ENCODE assay signal across 22 cellular contexts in the genomic region with DNA sequence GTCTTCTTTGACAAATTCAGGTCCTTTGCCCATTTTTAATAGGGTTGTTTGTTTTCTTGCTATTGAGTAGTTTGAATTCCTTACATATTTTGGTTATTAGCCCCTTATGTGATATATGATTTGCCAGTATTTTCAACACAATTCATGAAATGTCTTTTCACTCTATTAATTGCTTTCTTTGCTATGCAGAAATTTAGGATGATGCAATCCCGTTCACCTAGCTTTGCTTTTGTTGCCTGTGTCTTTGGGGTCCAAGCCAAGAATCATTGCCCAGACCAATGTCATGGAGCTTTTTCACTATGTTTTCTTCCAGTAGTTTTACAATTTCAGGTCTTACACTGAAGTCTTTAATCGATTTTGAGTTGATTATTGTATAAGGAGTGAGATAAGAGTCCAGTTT.
DNase-seq lines count a peak whose midpoint lies in the region; ATAC-seq, FAIRE-seq and TF ChIP-seq lines count a peak whose summit lies in the region.
"Had no signal": no experiment of that assay in that cellular context is flagged by ENCODE, and none has a peak within 500 bp of the region (broad histone marks: within the 10 kb centered on the region; RNA-seq: fewer than 3 reads in every experiment).

No MANE protein-coding gene starts in this region.

- no peak overlapping the region for H2AFZ ChIP-seq in HepG2 (ENCODE audit: low read length)
- H2AFZ ChIP-seq in K562 (ENCODE audit: low read depth, low read length) = no peak overlapping the region

- no peak overlapping the region for H3K4me2 ChIP-seq in HepG2 (ENCODE audit: low read depth, low read length)
- no peak overlapping the region for H3K4me2 ChIP-seq in K562 (ENCODE audit: insufficient read depth, low read length)
- H3K4me2 ChIP-seq: BLaER1 had no signal

- no peak for TF ChIP-seq EP300 in HepG2 (IDR thresholded peaks at IDR 0.05; ENCODE audit: low read depth in 2 of 2, low read length in 2 of 2)
- no peak for TF ChIP-seq EP300 in HepG2 (CRISPR knock-in tag; IDR thresholded peaks at IDR 0.05; ENCODE audit: borderline replicate concordance)
- TF ChIP-seq EP300 in K562 (IDR thresholded peaks at IDR 0.05; ENCODE audit: low read length) = no peak

- TF ChIP-seq CTCF in HepG2 (CRISPR knock-in tag; IDR thresholded peaks at IDR 0.05) (no peak), right lobe of liver (IDR thresholded peaks at IDR 0.05) (no peak), K562 (IDR thresholded peaks at IDR 0.05 in 2 of 3, conservative IDR thresholded peaks at IDR 0.05 in 1 of 3; ENCODE audit: insufficient read depth in 2 of 3, low read depth in 1 of 3, low read length in 3 of 3) (no peak)

- TF ChIP-seq POLR2A in HepG2 (IDR thresholded peaks at IDR 0.05; ENCODE audit: insufficient read depth in 1 of 2, low read depth in 2 of 2, low read length in 2 of 2) (no peak), right lobe of liver (IDR thresholded peaks at IDR 0.05) (no peak), K562 (conservative IDR thresholded peaks at IDR 0.05) (no peak)

- H3K36me3 ChIP-seq in HepG2 (replicated peaks in 1 of 2; ENCODE audit: control insufficient read depth in 1 of 2, insufficient read depth in 2 of 2, low read length in 2 of 2) = no peaks in the 10 kb centered on the region
- H3K36me3 ChIP-seq in right lobe of liver = no peaks in the 10 kb centered on the region
- H3K36me3 ChIP-seq in K562 (ENCODE audit: control insufficient read depth, insufficient read depth, low read length) = no peaks in the 10 kb centered on the region
- H3K36me3 ChIP-seq: BLaER1 had no signal

- intact Hi-C loops in HepG2 (cut with micrococcal nuclease; ENCODE audit: unreplicated experiment) = no loop called here
- intact Hi-C loops in right lobe of liver (cut with DNase I) = no loop called here
- intact Hi-C loops in K562 (cut with micrococcal nuclease) = no loop called here

- no peaks in the 10 kb centered on the region for H3K36me3 Mint-ChIP-seq in activated naive CD8-positive, alpha-beta T cell treated with anti-CD3 and anti-CD28 coated beads, Interleukin-2, amount 50 U/mL, for 24 hours (ENCODE audit: low read depth)
- H3K36me3 Mint-ChIP-seq: CD4-positive, CD25-positive, alpha-beta regulatory T cell; CD8-positive, alpha-beta T cell had no signal

- WGBS in HepG2 (ENCODE audit: low lambda C conversion rate) = 2% methylated on average over 2 of the region's 2 CpGs
- 42% methylated on average over 2 of the region's 2 CpGs for WGBS in right lobe of liver (ENCODE audit: insufficient coverage, low coverage, low lambda C conversion rate, missing lambda C conversion rate)
- 1% methylated on average over 2 of the region's 2 CpGs for WGBS in K562 (ENCODE audit: insufficient coverage, low coverage, missing lambda C conversion rate)

- no peak for DNase-seq in HepG2 (ENCODE audit: low spot score)
- no peak for DNase-seq in right lobe of liver
- DNase-seq in K562 (ENCODE audit: extremely low read depth in 1 of 4, low spot score in 3 of 4) = no peak
- peak; percentile 4 for DNase-seq in islet precursor cell
- DNase-seq in activated naive CD8-positive, alpha-beta T cell treated with anti-CD3 and anti-CD28 coated beads, Interleukin-2, amount 50 U/mL, for 24 hours = no peak
- DNase-seq: Caco-2; CD4-positive, CD25-positive, alpha-beta regulatory T cell; CD8-positive, alpha-beta T cell; DMS153; DND-41; GOT3; H7; HCEC 1CT had no signal

- H3K9ac ChIP-seq in HepG2 (ENCODE audit: insufficient read depth, low read depth, low read length) (no peak overlapping the region), K562 (ENCODE audit: insufficient read depth in 1 of 2, low read depth in 2 of 2, low read length in 2 of 2) (no peak overlapping the region)
- H3K9ac ChIP-seq: BLaER1 had no signal

- H4K20me1 ChIP-seq in HepG2 (ENCODE audit: insufficient read depth, low read length) (no peaks in the 10 kb centered on the region), K562 (replicated peaks; ENCODE audit: control insufficient read depth, insufficient read depth, low read length) (no peaks in the 10 kb centered on the region)
- H4K20me1 ChIP-seq: BLaER1 had no signal

- ATAC-seq in HepG2 (no peak), right lobe of liver (no peak), K562 (no peak), GM19023 (IDR thresholded peaks at IDR 0.05; ENCODE audit: unreplicated experiment) (no peak)
- ATAC-seq in activated naive CD8-positive, alpha-beta T cell treated with anti-CD3 and anti-CD28 coated beads, Interleukin-2, amount 50 U/mL, for 24 hours = no peak
- ATAC-seq: CD8-positive, alpha-beta T cell had no signal

- H3K27ac Mint-ChIP-seq in activated naive CD8-positive, alpha-beta T cell treated with anti-CD3 and anti-CD28 coated beads, Interleukin-2, amount 50 U/mL, for 24 hours = no peak overlapping the region
- H3K27ac Mint-ChIP-seq: B cell; CD4-positive, CD25-positive, alpha-beta regulatory T cell; CD8-positive, alpha-beta T cell had no signal

- H3K9me3 ChIP-seq in HepG2 (ENCODE audit: low read length) (peaks cover 6% of the 10 kb centered on the region; the same call in 1 of the 2 replicates), right lobe of liver (no peaks in the 10 kb centered on the region), K562 (replicated peaks; ENCODE audit: control insufficient read depth, insufficient read depth, low read depth, low read length) (no peaks in the 10 kb centered on the region)
- H3K9me3 ChIP-seq: BLaER1 had no signal

- BruUV-seq in HepG2 (replicated peaks; lab: Mats Ljungman, UMichigan) (no TSS peak), K562 (replicated peaks; lab: Mats Ljungman, UMichigan) (no TSS peak)

- in situ Hi-C loops in HepG2 (cut with HindIII; ENCODE audit: extremely low pct_ligation_motif_present, low pct_unique_long_range_greater_than_20kb) = no loop called here
- in situ Hi-C loops in K562 (cut with MboI) = no loop called here

- H3K4me3 ChIP-seq in HepG2 (replicated peaks in 1 of 3; ENCODE audit: insufficient read depth in 1 of 3, low read depth in 2 of 3, low read length in 3 of 3) (no peak overlapping the region), right lobe of liver (no peak overlapping the region), K562 (no peak overlapping the region)
- H3K4me3 ChIP-seq: BLaER1 had no signal

- H3K27me3 Mint-ChIP-seq in activated naive CD8-positive, alpha-beta T cell treated with anti-CD3 and anti-CD28 coated beads, Interleukin-2, amount 50 U/mL, for 24 hours = peaks cover 14% of the 10 kb centered on the region

- peaks cover 6% of the 10 kb centered on the region for H3K9me3 Mint-ChIP-seq in activated naive CD8-positive, alpha-beta T cell treated with anti-CD3 and anti-CD28 coated beads, Interleukin-2, amount 50 U/mL, for 24 hours

- H3K4me1 ChIP-seq in HepG2 (ENCODE audit: insufficient read depth, low read length) = peaks cover 21% of the 10 kb centered on the region
- peaks cover 0 to 6% (median 2%) of the 10 kb centered on the region in 4 donors for H3K4me1 ChIP-seq in right lobe of liver
- no peaks in the 10 kb centered on the region for H3K4me1 ChIP-seq in K562 (replicated peaks in 1 of 2; ENCODE audit: control insufficient read depth in 2 of 2, insufficient read depth in 2 of 2, low read length in 2 of 2)
- H3K4me1 ChIP-seq: BLaER1 had no signal

- no peaks in the 10 kb centered on the region for H3K79me2 ChIP-seq in HepG2 (ENCODE audit: insufficient read depth, low read length)
- H3K79me2 ChIP-seq in K562 (ENCODE audit: control insufficient read depth, insufficient read depth, low read length) = no peaks in the 10 kb centered on the region

- POLR2A ChIA-PET in HepG2 (lab: Yijun Ruan, JAX) (no interaction called here), K562 (lab: Yijun Ruan, JAX) (no interaction called here)

- H3K27ac ChIP-seq in HepG2 (ENCODE audit: extremely low read length, insufficient read depth, low read length) (no peak overlapping the region), right lobe of liver (no peak overlapping the region), K562 (ENCODE audit: extremely low read depth, low read depth, low read length) (no peak overlapping the region)
- H3K27ac ChIP-seq: 22Rv1, BLaER1, C4-2B had no signal

- H3K4me3 Mint-ChIP-seq in activated naive CD8-positive, alpha-beta T cell treated with anti-CD3 and anti-CD28 coated beads, Interleukin-2, amount 50 U/mL, for 24 hours = no peak overlapping the region
- H3K4me3 Mint-ChIP-seq: B cell; CD4-positive, CD25-positive, alpha-beta regulatory T cell; CD8-positive, alpha-beta T cell had no signal

- TF ChIP-seq RAD21 in HepG2 (CRISPR knock-in tag; IDR thresholded peaks at IDR 0.05) (no peak), K562 (CRISPR knock-in tag; conservative IDR thresholded peaks at IDR 0.05 in 1 of 2, IDR thresholded peaks at IDR 0.05 in 1 of 2) (no peak)

- H3K9me1 ChIP-seq in K562 (ENCODE audit: control insufficient read depth, insufficient read depth, low read length) = no peaks in the 10 kb centered on the region

- CTCF ChIA-PET in HepG2 (lab: Yijun Ruan, JAX; ENCODE audit: low intra/inter-chr PET ratio, low total read pairs) = no interaction called here
- CTCF ChIA-PET in K562 (lab: Yijun Ruan, JAX; ENCODE audit: low intra/inter-chr PET ratio) = no interaction called here

- FAIRE-seq in HepG2 (lab: Jason Lieb, UNC) (no peak), K562 (lab: Jason Lieb, UNC) (no peak)
- FAIRE-seq: A204.1, G401.6, GM12892, GM19239 had no signal

- H3K27me3 ChIP-seq in HepG2 (ENCODE audit: control insufficient read depth in 1 of 2, insufficient read depth in 2 of 2, low read length in 2 of 2) (peaks cover 0 to 1% of the 10 kb centered on the region in 2 experiments; a peak in 1 of 5 replicates), right lobe of liver (no peaks in the 10 kb centered on the region), K562 (ENCODE audit: control insufficient read depth in 2 of 2, insufficient read depth in 2 of 2, low read length in 2 of 2) (peaks cover 15 to 20% of the 10 kb centered on the region in 2 experiments)
- H3K27me3 ChIP-seq: BLaER1 had no signal

- no peaks in the 10 kb centered on the region for H3K4me1 Mint-ChIP-seq in activated naive CD8-positive, alpha-beta T cell treated with anti-CD3 and anti-CD28 coated beads, Interleukin-2, amount 50 U/mL, for 24 hours
- H3K4me1 Mint-ChIP-seq: B cell; CD4-positive, CD25-positive, alpha-beta regulatory T cell had no signal

TF ChIP-seq in HepG2, 621 proteins besides CTCF, POLR2A, EP300 and RAD21 (continues in another document):
- TF ChIP-seq ERF (CRISPR knock-in tag; IDR thresholded peaks at IDR 0.05) (no peak), AGO2 (optimal IDR thresholded peaks at IDR 0.05; ENCODE audit: low read depth, low read length) (no peak), CEBPB (IDR thresholded peaks at IDR 0.05; ENCODE audit: borderline replicate concordance, low read depth, low read length) (0 out of 2 replicates have a peak, but pooled peaks have one; percentile 17), TAF1 (CRISPR knock-in tag; IDR thresholded peaks at IDR 0.05) (no peak), ZNF264 (CRISPR knock-in tag; IDR thresholded peaks at IDR 0.05) (no peak)

TF ChIP-seq in K562, 482 proteins besides CTCF, POLR2A, EP300 and RAD21 (continues in another document):
- TF ChIP-seq CEBPG (CRISPR knock-in tag; IDR thresholded peaks at IDR 0.05) = no peak
- peak in 1 of 2 experiments; percentile 76; a peak in 3 of 4 replicates for TF ChIP-seq CEBPG (tag; conservative IDR thresholded peaks at IDR 0.05 in 1 of 2, IDR thresholded peaks at IDR 0.05 in 1 of 2)
